In genomic region chr13:28718186-28718537, GRCh38 we compare ENCODE assay signal across 8 cellular contexts. TPM values are rescaled to one million over a fixed set of nuclear protein-coding genes. Genes with fewer than 3 reads are reported as not detected.
DNase-seq lines count a peak whose midpoint lies in the region; TF ChIP-seq lines count a peak whose summit lies in the region.

No MANE protein-coding gene starts in this region.

- H2BK120ac ChIP-seq in mesendoderm (ENCODE audit: low read depth, low read length): no peak overlapping the region

- TF ChIP-seq CTCF in vagina (IDR thresholded peaks at IDR 0.05): no peak

- no peaks in the 10 kb centered on the region for H3K27me3 ChIP-seq in MG63
- H3K27me3 ChIP-seq in mesendoderm (ENCODE audit: insufficient read depth, low read length, poor library complexity): no peaks in the 10 kb centered on the region
- H3K27me3 ChIP-seq in vagina: no peaks in the 10 kb centered on the region

- H3K27ac ChIP-seq in cingulate gyrus (ENCODE audit: low read depth, low read length) (peak overlapping the region; percentile 94), mesendoderm (ENCODE audit: low read depth, low read length) (no peak overlapping the region), vagina (peak overlapping the region; percentile 66)

- no peak overlapping the region for H4K5ac ChIP-seq in mesendoderm (ENCODE audit: low read length)

- intact Hi-C loops in vagina (cut with DNase I): no loop called here

- no peak overlapping the region for H3K23ac ChIP-seq in mesendoderm (ENCODE audit: low read length)

- H3K9ac ChIP-seq in mesendoderm (ENCODE audit: low read length): peak overlapping the region; percentile 78

- H3K36me3 ChIP-seq in MG63 (no peaks in the 10 kb centered on the region), mesendoderm (ENCODE audit: control insufficient read depth, insufficient read depth, low read length) (no peaks in the 10 kb centered on the region), vagina (no peaks in the 10 kb centered on the region)

- H3K4me3 ChIP-seq in MG63 (peak overlapping the region; percentile 56), mesendoderm (ENCODE audit: low read length) (peak overlapping the region; percentile 64), vagina (peak overlapping the region; percentile 52 to 75)

- no CpG with 5 or more reads among the region's 9 CpGs for WGBS in mesendoderm (ENCODE audit: extremely low coverage, insufficient coverage, low lambda C conversion rate)

- no peak overlapping the region for H2AK5ac ChIP-seq in mesendoderm (ENCODE audit: low read length)

- H3K18ac ChIP-seq in mesendoderm (ENCODE audit: low read length): peak overlapping the region; percentile 55

- peak overlapping the region; percentile 48 for H3K4me2 ChIP-seq in mesendoderm (ENCODE audit: low read length)

- DNase-seq in EH (ENCODE audit: low read depth) (peak; percentile 36), MG63 (no peak), mesendoderm (no peak), vagina (ENCODE audit: extremely low spot score in 2 of 2) (no peak), GM19238 (ENCODE audit: insufficient read length, low spot score) (no peak), NCI-H2107 (lab: John Stamatoyannopoulos, UW) (no peak)
- DNase-seq in stimulated activated CD4-positive, alpha-beta T cell treated with anti-CD3 and anti-CD28 coated beads, Interleukin-1b, Interleukin-23, amount 100 ng/mL, for 48 hours: no peak

- H3K79me1 ChIP-seq in mesendoderm (ENCODE audit: low read length): no peaks in the 10 kb centered on the region

- no peaks in the 10 kb centered on the region for H3K79me2 ChIP-seq in mesendoderm (ENCODE audit: control insufficient read depth, insufficient read depth, low read length)

- no peak for TF ChIP-seq POLR2A in vagina (IDR thresholded peaks at IDR 0.05)

- peak overlapping the region; percentile 2 for H3K4ac ChIP-seq in mesendoderm (ENCODE audit: low read depth, low read length)

- no peak overlapping the region for H2BK15ac ChIP-seq in mesendoderm (replicated peaks; ENCODE audit: low read depth)

- peaks cover 9% of the 10 kb centered on the region for H3K4me1 ChIP-seq in mesendoderm (ENCODE audit: control insufficient read depth, low read depth, low read length)
- peaks cover 28% of the 10 kb centered on the region for H3K4me1 ChIP-seq in vagina

- H4K8ac ChIP-seq in mesendoderm (ENCODE audit: low read depth, low read length): no peak overlapping the region

- H2BK5ac ChIP-seq in mesendoderm (ENCODE audit: low read length): no peak overlapping the region

- H3K9me3 ChIP-seq in MG63: no peaks in the 10 kb centered on the region
- no peaks in the 10 kb centered on the region for H3K9me3 ChIP-seq in vagina

- peak overlapping the region; percentile 85 for H3K56ac ChIP-seq in mesendoderm (ENCODE audit: low read length)

RNA-seq across cellular contexts. Expression of gene SLC46A3, which starts 0.6 kb away (rescaled TPM):
- total RNA-seq in MG63 (2014; rRNA removed; shearing (Covaris generic); ENCODE audit: low replicate concordance): 0.86 and 6.9 TPM in 2 replicates
- 1.1 TPM for polyA plus RNA-seq in mesendoderm (2013, experiment 1 of 2)
- polyA plus RNA-seq in mesendoderm (2013, experiment 2 of 2): 0.85 TPM
- total RNA-seq in vagina: 5.2 TPM

RNA-seq across cellular contexts. Expression of gene POMP, which starts 59.2 kb away (rescaled TPM):
- 76.1 and 127 TPM in 2 replicates for total RNA-seq in MG63 (2014; rRNA removed; shearing (Covaris generic); ENCODE audit: low replicate concordance)
- 161 TPM for polyA plus RNA-seq in mesendoderm (2013, experiment 1 of 2)
- polyA plus RNA-seq in mesendoderm (2013, experiment 2 of 2): 158 TPM
- 23.8 TPM for total RNA-seq in vagina
